22 cellular contexts compared by ENCODE assay signal in the genomic region with DNA sequence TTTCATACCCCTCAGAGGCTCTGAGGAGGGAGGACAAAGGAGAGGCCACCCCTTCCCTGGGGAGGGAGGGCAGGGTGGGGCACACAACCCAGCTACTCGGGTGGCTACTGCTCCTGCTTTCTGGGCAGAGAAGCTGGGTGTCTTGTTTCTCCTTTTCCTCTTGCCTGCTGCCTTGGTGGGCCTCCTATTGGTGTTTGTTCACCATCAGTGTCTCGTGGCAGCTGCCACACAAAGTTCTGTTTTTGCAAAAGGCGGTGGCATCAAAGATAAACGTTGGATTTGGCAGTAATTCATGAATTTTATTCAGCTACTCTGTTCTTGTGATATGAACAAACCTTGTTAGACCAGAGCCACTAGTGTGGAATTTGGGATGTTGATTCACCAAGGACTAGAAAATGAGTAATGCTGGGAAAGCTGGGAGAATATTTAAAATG.
DNase-seq lines count a peak whose midpoint lies in the region; ATAC-seq and TF ChIP-seq lines count a peak whose summit lies in the region.
"Had no signal": no experiment of that assay in that cellular context is flagged by ENCODE, and none has a peak within 500 bp of the region (broad histone marks: within the 10 kb centered on the region; RNA-seq: fewer than 3 reads in every experiment).

No MANE protein-coding gene starts in this region.

- H3K4me3 ChIP-seq in Caco-2 (ENCODE audit: low read depth, low read length): no peak overlapping the region
- H3K4me3 ChIP-seq: esophagus squamous epithelium, GM23338, K562, skin epidermis, suprapubic skin had no signal

- H3K36me3 Mint-ChIP-seq in nephron (ENCODE audit: low read depth) (no peaks in the 10 kb centered on the region), Caco-2 (ENCODE audit: insufficient read depth, unreplicated experiment) (no peaks in the 10 kb centered on the region)
- H3K36me3 Mint-ChIP-seq: brain had no signal

- H3K9me3 ChIP-seq in Caco-2: no peaks in the 10 kb centered on the region
- H3K9me3 ChIP-seq: esophagus squamous epithelium, suprapubic skin had no signal

- H3K4me3 Mint-ChIP-seq in nephron: no peak overlapping the region
- H3K4me3 Mint-ChIP-seq in Caco-2 (ENCODE audit: unreplicated experiment): no peak overlapping the region
- H3K4me3 Mint-ChIP-seq: activated CD4-positive, alpha-beta T cell treated with anti-CD3 and anti-CD28 coated beads, Interleukin-2, amount 10 ng/mL, durations not matched to agents 7 days and 5 days; brain; GM23338 had no signal

- no TSS peak for BruUV-seq in Caco-2 (replicated peaks; lab: Mats Ljungman, UMichigan)

- H3K36me3 ChIP-seq in Caco-2 (ENCODE audit: control insufficient read depth, insufficient read depth, low read length): no peaks in the 10 kb centered on the region
- H3K36me3 ChIP-seq: esophagus squamous epithelium, suprapubic skin had no signal

- H3K4me1 ChIP-seq in Caco-2: no peaks in the 10 kb centered on the region
- H3K4me1 ChIP-seq: suprapubic skin had no signal

- no peak for ATAC-seq in GM18868 (IDR thresholded peaks at IDR 0.05; ENCODE audit: unreplicated experiment)
- ATAC-seq: GM23338, K562, left colon had no signal

- H3K9me3 Mint-ChIP-seq in nephron: no peaks in the 10 kb centered on the region
- H3K9me3 Mint-ChIP-seq in Caco-2 (ENCODE audit: unreplicated experiment): no peaks in the 10 kb centered on the region
- H3K9me3 Mint-ChIP-seq: activated CD4-positive, alpha-beta T cell treated with anti-CD3 and anti-CD28 coated beads, Interleukin-2, amount 10 ng/mL, durations not matched to agents 7 days and 5 days; GM23338 had no signal

- H3K4me1 Mint-ChIP-seq in nephron (peaks cover 46% of the 10 kb centered on the region), Caco-2 (ENCODE audit: low read depth, unreplicated experiment) (no peaks in the 10 kb centered on the region)
- H3K4me1 Mint-ChIP-seq: activated CD4-positive, alpha-beta T cell treated with anti-CD3 and anti-CD28 coated beads, Interleukin-2, amount 10 ng/mL, durations not matched to agents 7 days and 5 days had no signal

- no peaks in the 10 kb centered on the region for H3K27me3 ChIP-seq in Caco-2 (replicated peaks; ENCODE audit: control insufficient read depth, insufficient read depth, low read length)
- H3K27me3 ChIP-seq: esophagus squamous epithelium, suprapubic skin had no signal

- CTCF ChIA-PET in Caco-2 (lab: Charles Lee): no interaction called here

- POLR2A ChIA-PET in Caco-2 (lab: Charles Lee): no interaction called here

- no peak for TF ChIP-seq CTCF in nephron (IDR thresholded peaks at IDR 0.05; ENCODE audit: unreplicated experiment in 3 of 3)
- TF ChIP-seq CTCF in Caco-2 (IDR thresholded peaks at IDR 0.05; ENCODE audit: insufficient read depth in 1 of 2, low read depth in 1 of 2, low read length in 1 of 2, severe bottlenecking in 1 of 2, unreplicated experiment in 1 of 2): no peak

- peak overlapping the region in 2 of 3 experiments; percentile 60 to 74 for H3K27ac Mint-ChIP-seq in nephron
- no peak overlapping the region for H3K27ac Mint-ChIP-seq in Caco-2 (ENCODE audit: unreplicated experiment)
- H3K27ac Mint-ChIP-seq: activated CD4-positive, alpha-beta T cell treated with anti-CD3 and anti-CD28 coated beads, Interleukin-2, amount 10 ng/mL, durations not matched to agents 7 days and 5 days; GM23338 had no signal

- intact Hi-C loops in Caco-2 (cut with micrococcal nuclease; ENCODE audit: unreplicated experiment): no loop called here

- peak; percentile 83 for DNase-seq in EH (ENCODE audit: low read depth)
- peak; percentile 65 for DNase-seq in RPMI7951 (ENCODE audit: low read depth)
- peak; percentile 8 for DNase-seq in fibroblast of gingiva (ENCODE audit: low read depth)
- no peak for DNase-seq in activated T-cell treated with anti-CD3 and anti-CD28 coated beads, Interleukin-2, amount 50 U/mL, for 1 hour
- no peak for DNase-seq in Caco-2
- DNase-seq in SW480 (ENCODE audit: low spot score): no peak
- DNase-seq: activated CD4-positive, alpha-beta T cell treated with anti-CD3 and anti-CD28 coated beads, Interleukin-2, amount 10 ng/mL, durations not matched to agents 7 days and 5 days; activated naive CD4-positive, alpha-beta T cell treated with anti-CD3 and anti-CD28 coated beads, Interleukin-2, amount 50 U/mL, for 16 hours; esophagus squamous epithelium; left colon; NCI-H1105 treated with DMSO at 0.1 percent for 48 hours; NCI-H2171 treated with DMSO at 0.1 percent for 48 hours; RPMI8226; stimulated activated CD4-positive, alpha-beta T cell treated with anti-CD3 and anti-CD28 coated beads, Interleukin-4, amount 100 ng/mL, for 24 hours; SW 1271 had no signal

- H3K27me3 Mint-ChIP-seq in nephron (ENCODE audit: low read depth) (no peaks in the 10 kb centered on the region), Caco-2 (ENCODE audit: insufficient read depth, unreplicated experiment) (no peaks in the 10 kb centered on the region)

Comparison
In these comparisons a context has a peak if more than half of its experiments do, and no peak if none do; other contexts are left out.
1. DNase-seq: peak in EH (single experiment), RPMI7951 (single experiment) and fibroblast of gingiva (single experiment); none in activated T-cell treated with anti-CD3 and anti-CD28 coated beads, Interleukin-2, amount 50 U/mL, for 1 hour (single experiment), Caco-2 (0 of 2) and SW480 (single experiment).